Comparison of ENCODE assay signal across 1 cellular context in genomic region chr12:109467978-109468676, GRCh38.
TF ChIP-seq lines count a peak whose summit lies in the region.

No MANE protein-coding gene starts in this region.

TF ChIP-seq in H1, 55 proteins besides CTCF, POLR2A, EP300 and RAD21:
- TF ChIP-seq TBP (IDR thresholded peaks at IDR 0.05; ENCODE audit: low read depth, low read length) (no peak), TCF12 (IDR thresholded peaks at IDR 0.05; ENCODE audit: low read depth, low read length) (no peak), GABPA (IDR thresholded peaks at IDR 0.05; ENCODE audit: borderline replicate concordance, insufficient read depth, low read length) (no peak), POU5F1 (IDR thresholded peaks at IDR 0.05; ENCODE audit: low read depth, low read length) (no peak), CREB1 (IDR thresholded peaks at IDR 0.05) (no peak), ATF2 (IDR thresholded peaks at IDR 0.05; ENCODE audit: low read length) (no peak)
